1 cellular context compared by ENCODE assay signal in the genomic region with DNA sequence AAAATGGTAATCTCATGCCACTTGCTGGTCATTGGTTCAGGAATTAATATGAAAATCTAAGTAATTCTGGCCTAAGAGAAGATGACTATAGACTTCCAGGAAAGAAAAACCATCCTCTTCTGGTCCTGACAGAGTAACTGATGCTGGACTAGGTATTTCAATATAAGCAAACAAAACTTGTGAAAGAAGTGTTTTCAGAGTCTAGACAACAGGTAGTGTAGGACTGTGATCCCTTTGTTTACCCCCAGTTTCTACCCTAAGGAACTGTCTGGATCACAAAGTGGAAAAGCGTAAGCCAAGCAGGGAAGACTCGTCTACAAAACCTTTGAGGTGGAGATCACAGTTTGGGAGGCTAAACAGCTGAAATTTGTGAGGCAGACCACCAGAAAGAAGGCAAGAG.
A peak's percentile ranks its signal among the peaks of the same experiment; 100 is the strongest.
TF ChIP-seq lines count a peak whose summit lies in the region.

No MANE protein-coding gene starts in this region.

TF ChIP-seq in HepG2, 621 proteins besides CTCF, POLR2A, EP300 and RAD21 (continued from another document and continues in another):
- TF ChIP-seq, protein P1, sequence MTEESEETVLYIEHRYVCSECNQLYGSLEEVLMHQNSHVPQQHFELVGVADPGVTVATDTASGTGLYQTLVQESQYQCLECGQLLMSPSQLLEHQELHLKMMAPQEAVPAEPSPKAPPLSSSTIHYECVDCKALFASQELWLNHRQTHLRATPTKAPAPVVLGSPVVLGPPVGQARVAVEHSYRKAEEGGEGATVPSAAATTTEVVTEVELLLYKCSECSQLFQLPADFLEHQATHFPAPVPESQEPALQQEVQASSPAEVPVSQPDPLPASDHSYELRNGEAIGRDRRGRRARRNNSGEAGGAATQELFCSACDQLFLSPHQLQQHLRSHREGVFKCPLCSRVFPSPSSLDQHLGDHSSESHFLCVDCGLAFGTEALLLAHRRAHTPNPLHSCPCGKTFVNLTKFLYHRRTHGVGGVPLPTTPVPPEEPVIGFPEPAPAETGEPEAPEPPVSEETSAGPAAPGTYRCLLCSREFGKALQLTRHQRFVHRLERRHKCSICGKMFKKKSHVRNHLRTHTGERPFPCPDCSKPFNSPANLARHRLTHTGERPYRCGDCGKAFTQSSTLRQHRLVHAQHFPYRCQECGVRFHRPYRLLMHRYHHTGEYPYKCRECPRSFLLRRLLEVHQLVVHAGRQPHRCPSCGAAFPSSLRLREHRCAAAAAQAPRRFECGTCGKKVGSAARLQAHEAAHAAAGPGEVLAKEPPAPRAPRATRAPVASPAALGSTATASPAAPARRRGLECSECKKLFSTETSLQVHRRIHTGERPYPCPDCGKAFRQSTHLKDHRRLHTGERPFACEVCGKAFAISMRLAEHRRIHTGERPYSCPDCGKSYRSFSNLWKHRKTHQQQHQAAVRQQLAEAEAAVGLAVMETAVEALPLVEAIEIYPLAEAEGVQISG (CRISPR knock-in tag; IDR thresholded peaks at IDR 0.05): no peak
- TF ChIP-seq, protein P2, sequence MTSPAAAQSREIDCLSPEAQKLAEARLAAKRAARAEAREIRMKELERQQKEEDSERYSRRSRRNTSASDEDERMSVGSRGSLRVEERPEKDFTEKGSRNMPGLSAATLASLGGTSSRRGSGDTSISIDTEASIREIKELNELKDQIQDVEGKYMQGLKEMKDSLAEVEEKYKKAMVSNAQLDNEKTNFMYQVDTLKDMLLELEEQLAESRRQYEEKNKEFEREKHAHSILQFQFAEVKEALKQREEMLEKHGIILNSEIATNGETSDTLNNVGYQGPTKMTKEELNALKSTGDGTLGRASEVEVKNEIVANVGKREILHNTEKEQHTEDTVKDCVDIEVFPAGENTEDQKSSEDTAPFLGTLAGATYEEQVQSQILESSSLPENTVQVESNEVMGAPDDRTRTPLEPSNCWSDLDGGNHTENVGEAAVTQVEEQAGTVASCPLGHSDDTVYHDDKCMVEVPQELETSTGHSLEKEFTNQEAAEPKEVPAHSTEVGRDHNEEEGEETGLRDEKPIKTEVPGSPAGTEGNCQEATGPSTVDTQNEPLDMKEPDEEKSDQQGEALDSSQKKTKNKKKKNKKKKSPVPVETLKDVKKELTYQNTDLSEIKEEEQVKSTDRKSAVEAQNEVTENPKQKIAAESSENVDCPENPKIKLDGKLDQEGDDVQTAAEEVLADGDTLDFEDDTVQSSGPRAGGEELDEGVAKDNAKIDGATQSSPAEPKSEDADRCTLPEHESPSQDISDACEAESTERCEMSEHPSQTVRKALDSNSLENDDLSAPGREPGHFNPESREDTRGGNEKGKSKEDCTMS (CRISPR knock-in tag; conservative IDR thresholded peaks at IDR 0.05): no peak
- no peak for TF ChIP-seq ZC3H13 (CRISPR knock-in tag; IDR thresholded peaks at IDR 0.05)
- no peak for TF ChIP-seq NR2F2 (IDR thresholded peaks at IDR 0.05; ENCODE audit: borderline replicate concordance, low read depth)
- no peak for TF ChIP-seq ZNF367 (CRISPR knock-in tag; IDR thresholded peaks at IDR 0.05; ENCODE audit: borderline replicate concordance)
- TF ChIP-seq TCF12 (IDR thresholded peaks at IDR 0.05): no peak
- no peak for TF ChIP-seq TCF12 (CRISPR knock-in tag; IDR thresholded peaks at IDR 0.05)
- no peak for TF ChIP-seq SP4 (CRISPR knock-in tag; IDR thresholded peaks at IDR 0.05)
- no peak for TF ChIP-seq ZNF747 (CRISPR knock-in tag; IDR thresholded peaks at IDR 0.05; ENCODE audit: borderline replicate concordance)
- no peak for TF ChIP-seq NRL (CRISPR knock-in tag; IDR thresholded peaks at IDR 0.05; ENCODE audit: borderline replicate concordance)
- TF ChIP-seq, protein P3, sequence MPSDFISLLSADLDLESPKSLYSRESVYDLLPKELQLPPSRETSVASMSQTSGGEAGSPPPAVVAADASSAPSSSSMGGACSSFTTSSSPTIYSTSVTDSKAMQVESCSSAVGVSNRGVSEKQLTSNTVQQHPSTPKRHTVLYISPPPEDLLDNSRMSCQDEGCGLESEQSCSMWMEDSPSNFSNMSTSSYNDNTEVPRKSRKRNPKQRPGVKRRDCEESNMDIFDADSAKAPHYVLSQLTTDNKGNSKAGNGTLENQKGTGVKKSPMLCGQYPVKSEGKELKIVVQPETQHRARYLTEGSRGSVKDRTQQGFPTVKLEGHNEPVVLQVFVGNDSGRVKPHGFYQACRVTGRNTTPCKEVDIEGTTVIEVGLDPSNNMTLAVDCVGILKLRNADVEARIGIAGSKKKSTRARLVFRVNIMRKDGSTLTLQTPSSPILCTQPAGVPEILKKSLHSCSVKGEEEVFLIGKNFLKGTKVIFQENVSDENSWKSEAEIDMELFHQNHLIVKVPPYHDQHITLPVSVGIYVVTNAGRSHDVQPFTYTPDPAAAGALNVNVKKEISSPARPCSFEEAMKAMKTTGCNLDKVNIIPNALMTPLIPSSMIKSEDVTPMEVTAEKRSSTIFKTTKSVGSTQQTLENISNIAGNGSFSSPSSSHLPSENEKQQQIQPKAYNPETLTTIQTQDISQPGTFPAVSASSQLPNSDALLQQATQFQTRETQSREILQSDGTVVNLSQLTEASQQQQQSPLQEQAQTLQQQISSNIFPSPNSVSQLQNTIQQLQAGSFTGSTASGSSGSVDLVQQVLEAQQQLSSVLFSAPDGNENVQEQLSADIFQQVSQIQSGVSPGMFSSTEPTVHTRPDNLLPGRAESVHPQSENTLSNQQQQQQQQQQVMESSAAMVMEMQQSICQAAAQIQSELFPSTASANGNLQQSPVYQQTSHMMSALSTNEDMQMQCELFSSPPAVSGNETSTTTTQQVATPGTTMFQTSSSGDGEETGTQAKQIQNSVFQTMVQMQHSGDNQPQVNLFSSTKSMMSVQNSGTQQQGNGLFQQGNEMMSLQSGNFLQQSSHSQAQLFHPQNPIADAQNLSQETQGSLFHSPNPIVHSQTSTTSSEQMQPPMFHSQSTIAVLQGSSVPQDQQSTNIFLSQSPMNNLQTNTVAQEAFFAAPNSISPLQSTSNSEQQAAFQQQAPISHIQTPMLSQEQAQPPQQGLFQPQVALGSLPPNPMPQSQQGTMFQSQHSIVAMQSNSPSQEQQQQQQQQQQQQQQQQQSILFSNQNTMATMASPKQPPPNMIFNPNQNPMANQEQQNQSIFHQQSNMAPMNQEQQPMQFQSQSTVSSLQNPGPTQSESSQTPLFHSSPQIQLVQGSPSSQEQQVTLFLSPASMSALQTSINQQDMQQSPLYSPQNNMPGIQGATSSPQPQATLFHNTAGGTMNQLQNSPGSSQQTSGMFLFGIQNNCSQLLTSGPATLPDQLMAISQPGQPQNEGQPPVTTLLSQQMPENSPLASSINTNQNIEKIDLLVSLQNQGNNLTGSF (CRISPR knock-in tag; IDR thresholded peaks at IDR 0.05): no peak
- peak; percentile 61; the same call in 1 of the 2 replicates for TF ChIP-seq HDAC1 (CRISPR knock-in tag; IDR thresholded peaks at IDR 0.05)
- TF ChIP-seq, protein P4, sequence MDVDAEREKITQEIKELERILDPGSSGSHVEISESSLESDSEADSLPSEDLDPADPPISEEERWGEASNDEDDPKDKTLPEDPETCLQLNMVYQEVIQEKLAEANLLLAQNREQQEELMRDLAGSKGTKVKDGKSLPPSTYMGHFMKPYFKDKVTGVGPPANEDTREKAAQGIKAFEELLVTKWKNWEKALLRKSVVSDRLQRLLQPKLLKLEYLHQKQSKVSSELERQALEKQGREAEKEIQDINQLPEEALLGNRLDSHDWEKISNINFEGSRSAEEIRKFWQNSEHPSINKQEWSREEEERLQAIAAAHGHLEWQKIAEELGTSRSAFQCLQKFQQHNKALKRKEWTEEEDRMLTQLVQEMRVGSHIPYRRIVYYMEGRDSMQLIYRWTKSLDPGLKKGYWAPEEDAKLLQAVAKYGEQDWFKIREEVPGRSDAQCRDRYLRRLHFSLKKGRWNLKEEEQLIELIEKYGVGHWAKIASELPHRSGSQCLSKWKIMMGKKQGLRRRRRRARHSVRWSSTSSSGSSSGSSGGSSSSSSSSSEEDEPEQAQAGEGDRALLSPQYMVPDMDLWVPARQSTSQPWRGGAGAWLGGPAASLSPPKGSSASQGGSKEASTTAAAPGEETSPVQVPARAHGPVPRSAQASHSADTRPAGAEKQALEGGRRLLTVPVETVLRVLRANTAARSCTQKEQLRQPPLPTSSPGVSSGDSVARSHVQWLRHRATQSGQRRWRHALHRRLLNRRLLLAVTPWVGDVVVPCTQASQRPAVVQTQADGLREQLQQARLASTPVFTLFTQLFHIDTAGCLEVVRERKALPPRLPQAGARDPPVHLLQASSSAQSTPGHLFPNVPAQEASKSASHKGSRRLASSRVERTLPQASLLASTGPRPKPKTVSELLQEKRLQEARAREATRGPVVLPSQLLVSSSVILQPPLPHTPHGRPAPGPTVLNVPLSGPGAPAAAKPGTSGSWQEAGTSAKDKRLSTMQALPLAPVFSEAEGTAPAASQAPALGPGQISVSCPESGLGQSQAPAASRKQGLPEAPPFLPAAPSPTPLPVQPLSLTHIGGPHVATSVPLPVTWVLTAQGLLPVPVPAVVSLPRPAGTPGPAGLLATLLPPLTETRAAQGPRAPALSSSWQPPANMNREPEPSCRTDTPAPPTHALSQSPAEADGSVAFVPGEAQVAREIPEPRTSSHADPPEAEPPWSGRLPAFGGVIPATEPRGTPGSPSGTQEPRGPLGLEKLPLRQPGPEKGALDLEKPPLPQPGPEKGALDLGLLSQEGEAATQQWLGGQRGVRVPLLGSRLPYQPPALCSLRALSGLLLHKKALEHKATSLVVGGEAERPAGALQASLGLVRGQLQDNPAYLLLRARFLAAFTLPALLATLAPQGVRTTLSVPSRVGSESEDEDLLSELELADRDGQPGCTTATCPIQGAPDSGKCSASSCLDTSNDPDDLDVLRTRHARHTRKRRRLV (CRISPR knock-in tag; IDR thresholded peaks at IDR 0.05): no peak
- TF ChIP-seq KDM6A (CRISPR knock-in tag; IDR thresholded peaks at IDR 0.05; ENCODE audit: low read depth): no peak
- TF ChIP-seq THAP11 (CRISPR knock-in tag; IDR thresholded peaks at IDR 0.05): peak; percentile 62
- TF ChIP-seq ZNF484 (CRISPR knock-in tag; IDR thresholded peaks at IDR 0.05; ENCODE audit: borderline replicate concordance, low read depth): no peak
- TF ChIP-seq, protein P5, sequence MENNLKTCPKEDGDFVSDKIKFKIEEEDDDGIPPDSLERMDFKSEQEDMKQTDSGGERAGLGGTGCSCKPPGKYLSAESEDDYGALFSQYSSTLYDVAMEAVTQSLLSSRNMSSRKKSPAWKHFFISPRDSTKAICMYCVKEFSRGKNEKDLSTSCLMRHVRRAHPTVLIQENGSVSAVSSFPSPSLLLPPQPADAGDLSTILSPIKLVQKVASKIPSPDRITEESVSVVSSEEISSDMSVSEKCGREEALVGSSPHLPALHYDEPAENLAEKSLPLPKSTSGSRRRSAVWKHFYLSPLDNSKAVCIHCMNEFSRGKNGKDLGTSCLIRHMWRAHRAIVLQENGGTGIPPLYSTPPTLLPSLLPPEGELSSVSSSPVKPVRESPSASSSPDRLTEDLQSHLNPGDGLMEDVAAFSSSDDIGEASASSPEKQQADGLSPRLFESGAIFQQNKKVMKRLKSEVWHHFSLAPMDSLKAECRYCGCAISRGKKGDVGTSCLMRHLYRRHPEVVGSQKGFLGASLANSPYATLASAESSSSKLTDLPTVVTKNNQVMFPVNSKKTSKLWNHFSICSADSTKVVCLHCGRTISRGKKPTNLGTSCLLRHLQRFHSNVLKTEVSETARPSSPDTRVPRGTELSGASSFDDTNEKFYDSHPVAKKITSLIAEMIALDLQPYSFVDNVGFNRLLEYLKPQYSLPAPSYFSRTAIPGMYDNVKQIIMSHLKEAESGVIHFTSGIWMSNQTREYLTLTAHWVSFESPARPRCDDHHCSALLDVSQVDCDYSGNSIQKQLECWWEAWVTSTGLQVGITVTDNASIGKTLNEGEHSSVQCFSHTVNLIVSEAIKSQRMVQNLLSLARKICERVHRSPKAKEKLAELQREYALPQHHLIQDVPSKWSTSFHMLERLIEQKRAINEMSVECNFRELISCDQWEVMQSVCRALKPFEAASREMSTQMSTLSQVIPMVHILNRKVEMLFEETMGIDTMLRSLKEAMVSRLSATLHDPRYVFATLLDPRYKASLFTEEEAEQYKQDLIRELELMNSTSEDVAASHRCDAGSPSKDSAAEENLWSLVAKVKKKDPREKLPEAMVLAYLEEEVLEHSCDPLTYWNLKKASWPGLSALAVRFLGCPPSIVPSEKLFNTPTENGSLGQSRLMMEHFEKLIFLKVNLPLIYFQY (CRISPR knock-in tag; IDR thresholded peaks at IDR 0.05; ENCODE audit: borderline replicate concordance): no peak
- TF ChIP-seq, protein P6, sequence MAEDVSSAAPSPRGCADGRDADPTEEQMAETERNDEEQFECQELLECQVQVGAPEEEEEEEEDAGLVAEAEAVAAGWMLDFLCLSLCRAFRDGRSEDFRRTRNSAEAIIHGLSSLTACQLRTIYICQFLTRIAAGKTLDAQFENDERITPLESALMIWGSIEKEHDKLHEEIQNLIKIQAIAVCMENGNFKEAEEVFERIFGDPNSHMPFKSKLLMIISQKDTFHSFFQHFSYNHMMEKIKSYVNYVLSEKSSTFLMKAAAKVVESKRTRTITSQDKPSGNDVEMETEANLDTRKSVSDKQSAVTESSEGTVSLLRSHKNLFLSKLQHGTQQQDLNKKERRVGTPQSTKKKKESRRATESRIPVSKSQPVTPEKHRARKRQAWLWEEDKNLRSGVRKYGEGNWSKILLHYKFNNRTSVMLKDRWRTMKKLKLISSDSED (CRISPR knock-in tag; IDR thresholded peaks at IDR 0.05): no peak
- TF ChIP-seq ZNF773 (CRISPR knock-in tag; IDR thresholded peaks at IDR 0.05; ENCODE audit: borderline replicate concordance): no peak
- no peak for TF ChIP-seq GZF1 (CRISPR knock-in tag; IDR thresholded peaks at IDR 0.05)
- no peak for TF ChIP-seq KDM5B (CRISPR knock-in tag; IDR thresholded peaks at IDR 0.05; ENCODE audit: borderline replicate concordance)
- TF ChIP-seq, protein P7, sequence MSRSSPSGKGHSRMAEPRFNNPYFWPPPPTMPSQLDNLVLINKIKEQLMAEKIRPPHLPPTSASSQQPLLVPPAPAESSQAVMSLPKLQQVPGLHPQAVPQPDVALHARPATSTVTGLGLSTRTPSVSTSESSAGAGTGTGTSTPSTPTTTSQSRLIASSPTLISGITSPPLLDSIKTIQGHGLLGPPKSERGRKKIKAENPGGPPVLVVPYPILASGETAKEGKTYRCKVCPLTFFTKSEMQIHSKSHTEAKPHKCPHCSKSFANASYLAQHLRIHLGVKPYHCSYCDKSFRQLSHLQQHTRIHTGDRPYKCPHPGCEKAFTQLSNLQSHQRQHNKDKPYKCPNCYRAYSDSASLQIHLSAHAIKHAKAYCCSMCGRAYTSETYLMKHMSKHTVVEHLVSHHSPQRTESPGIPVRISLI (CRISPR knock-in tag; IDR thresholded peaks at IDR 0.05; ENCODE audit: borderline replicate concordance): no peak
- no peak for TF ChIP-seq TGIF2 (CRISPR knock-in tag; IDR thresholded peaks at IDR 0.05)
- TF ChIP-seq, protein P8, sequence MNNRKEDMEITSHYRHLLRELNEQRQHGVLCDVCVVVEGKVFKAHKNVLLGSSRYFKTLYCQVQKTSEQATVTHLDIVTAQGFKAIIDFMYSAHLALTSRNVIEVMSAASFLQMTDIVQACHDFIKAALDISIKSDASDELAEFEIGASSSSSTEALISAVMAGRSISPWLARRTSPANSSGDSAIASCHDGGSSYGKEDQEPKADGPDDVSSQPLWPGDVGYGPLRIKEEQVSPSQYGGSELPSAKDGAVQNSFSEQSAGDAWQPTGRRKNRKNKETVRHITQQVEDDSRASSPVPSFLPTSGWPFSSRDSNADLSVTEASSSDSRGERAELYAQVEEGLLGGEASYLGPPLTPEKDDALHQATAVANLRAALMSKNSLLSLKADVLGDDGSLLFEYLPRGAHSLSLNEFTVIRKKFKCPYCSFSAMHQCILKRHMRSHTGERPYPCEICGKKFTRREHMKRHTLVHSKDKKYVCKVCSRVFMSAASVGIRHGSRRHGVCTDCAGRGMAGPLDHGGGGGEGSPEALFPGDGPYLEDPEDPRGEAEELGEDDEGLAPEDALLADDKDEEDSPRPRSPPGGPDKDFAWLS (CRISPR knock-in tag; IDR thresholded peaks at IDR 0.05; ENCODE audit: borderline replicate concordance): no peak
- peak; percentile 65; the same call in 1 of the 2 replicates for TF ChIP-seq SSRP1 (CRISPR knock-in tag; IDR thresholded peaks at IDR 0.05)
- no peak for TF ChIP-seq RARG (CRISPR knock-in tag; IDR thresholded peaks at IDR 0.05; ENCODE audit: low read depth)
